11 cellular contexts compared by ENCODE assay signal in genomic region chr13:49371943-49372636, GRCh38.
DNase-seq lines count a peak whose midpoint lies in the region; ATAC-seq, FAIRE-seq and TF ChIP-seq lines count a peak whose summit lies in the region.
"Had no signal": no experiment of that assay in that cellular context is flagged by ENCODE, and none has a peak within 500 bp of the region (broad histone marks: within the 10 kb centered on the region; RNA-seq: fewer than 3 reads in every experiment).

No MANE protein-coding gene starts in this region.

- peak; percentile 56 for ATAC-seq in CD8-positive, alpha-beta T cell
- ATAC-seq in GM12878, result no peak; the same call in 2 of the 3 replicates
- no peak for ATAC-seq in HG03571 (IDR thresholded peaks at IDR 0.05; ENCODE audit: unreplicated experiment)
- no peak for ATAC-seq in upper lobe of right lung

- intact Hi-C loops in CD8-positive, alpha-beta T cell (cut with DNase I, micrococcal nuclease), result no loop called here
- intact Hi-C loops in GM12878 (cut with micrococcal nuclease; ENCODE audit: unreplicated experiment), result no loop called here
- intact Hi-C loops in upper lobe of right lung (cut with DNase I), result no loop called here

- H3K27me3 Mint-ChIP-seq in CD8-positive, alpha-beta T cell (ENCODE audit: low read depth), result peaks cover 22% of the 10 kb centered on the region
- peaks cover 3% of the 10 kb centered on the region for H3K27me3 Mint-ChIP-seq in neural progenitor cell (ENCODE audit: insufficient read depth, low read depth)

- peaks cover 21% of the 10 kb centered on the region for H3K4me1 ChIP-seq in CD8-positive, alpha-beta T cell (ENCODE audit: insufficient read depth, low read length)
- H3K4me1 ChIP-seq in GM12878 (ENCODE audit: control insufficient read depth, insufficient read depth, low read length) (peaks cover 3% of the 10 kb centered on the region; the same call in 1 of the 2 replicates), neural progenitor cell (peaks cover 10% of the 10 kb centered on the region), upper lobe of right lung (peaks cover 21% of the 10 kb centered on the region)

- H3K4me2 ChIP-seq in GM12878 (ENCODE audit: control insufficient read depth, insufficient read depth) (no peak overlapping the region), neural progenitor cell (no peak overlapping the region)

- RAD21 ChIA-PET in GM12878 (lab: Charles Lee; ENCODE audit: unreplicated experiment), result no interaction called here

- CTCF ChIA-PET in CD8-positive, alpha-beta T cell (lab: Charles Lee), result interaction anchor here (0.8 kb wide), 1 partner anchor 9 kb away, joined by 3 read pairs; no protein-coding TSS in a partner anchor
- CTCF ChIA-PET in GM12878 (lab: Yijun Ruan, JAX), result no interaction called here

- H3K79me2 ChIP-seq in GM12878 (ENCODE audit: control insufficient read depth, insufficient read depth, low read length), result no peaks in the 10 kb centered on the region
- no peaks in the 10 kb centered on the region for H3K79me2 ChIP-seq in neural progenitor cell (ENCODE audit: low read depth)

- H3K4me1 Mint-ChIP-seq in CD8-positive, alpha-beta T cell (ENCODE audit: low read depth), result peaks cover 25% of the 10 kb centered on the region
- H3K4me1 Mint-ChIP-seq in neural progenitor cell, result peaks cover 43% of the 10 kb centered on the region

- H3K9ac ChIP-seq in GM12878 (ENCODE audit: control insufficient read depth, insufficient read depth, low read length), result no peak overlapping the region
- H3K9ac ChIP-seq in neural progenitor cell, result no peak overlapping the region

- H3K27ac Mint-ChIP-seq in CD8-positive, alpha-beta T cell, result no peak overlapping the region
- peak overlapping the region; percentile 87 for H3K27ac Mint-ChIP-seq in neural progenitor cell

- peaks cover 7% of the 10 kb centered on the region for H3K36me3 Mint-ChIP-seq in CD8-positive, alpha-beta T cell
- no peaks in the 10 kb centered on the region for H3K36me3 Mint-ChIP-seq in neural progenitor cell

- H3K27me3 ChIP-seq in CD8-positive, alpha-beta T cell (ENCODE audit: insufficient read depth, low read length), result no peaks in the 10 kb centered on the region
- H3K27me3 ChIP-seq in GM12878 (replicated peaks in 1 of 2; ENCODE audit: control insufficient read depth in 2 of 2, insufficient read depth in 2 of 2, low read length in 1 of 2), result no peaks in the 10 kb centered on the region
- no peaks in the 10 kb centered on the region for H3K27me3 ChIP-seq in neural progenitor cell
- H3K27me3 ChIP-seq in upper lobe of right lung, result no peaks in the 10 kb centered on the region
- H3K27me3 ChIP-seq: neutrophil had no signal

- H3K9me3 Mint-ChIP-seq in CD8-positive, alpha-beta T cell, result no peaks in the 10 kb centered on the region
- H3K9me3 Mint-ChIP-seq in neural progenitor cell, result no peaks in the 10 kb centered on the region
- H3K9me3 Mint-ChIP-seq: CD8-positive, alpha-beta memory T cell had no signal

- TF ChIP-seq CTCF in CD8-positive, alpha-beta T cell (IDR thresholded peaks at IDR 0.05), result no peak
- TF ChIP-seq CTCF in GM12878 (IDR thresholded peaks at IDR 0.05 in 2 of 3, conservative IDR thresholded peaks at IDR 0.05 in 1 of 3; ENCODE audit: control insufficient read depth in 2 of 3, extremely low read depth in 1 of 3, insufficient read depth in 1 of 3, low read depth in 3 of 3, low read length in 3 of 3) (no peak), neural progenitor cell (IDR thresholded peaks at IDR 0.05) (no peak), upper lobe of right lung (IDR thresholded peaks at IDR 0.05) (no peak)

- FAIRE-seq in GM12878 (lab: Jason Lieb, UNC), result no peak

- H3F3A ChIP-seq in neural progenitor cell (ENCODE audit: low read depth), result no peaks in the 10 kb centered on the region

- DNase-seq in CD8-positive, alpha-beta T cell, result peak in 1 of 7 experiments; percentile 14
- DNase-seq in NCI-H1105 (lab: John Stamatoyannopoulos, UW), result peak; percentile 22
- no peak for DNase-seq in GM12878 (ENCODE audit: low read depth, low spot score)
- no peak for DNase-seq in neural progenitor cell (ENCODE audit: low spot score)
- no peak for DNase-seq in NCI-H187 (lab: John Stamatoyannopoulos, UW)
- no peak for DNase-seq in cerebellum (ENCODE audit: low spot score)
- no peak for DNase-seq in upper lobe of right lung
- DNase-seq: stimulated activated CD4-positive, alpha-beta T cell treated with anti-CD3 and anti-CD28 coated beads, Interleukin-2, amount 100 ng/mL, for 48 hours had no signal

- 51% methylated on average over 4 of the region's 4 CpGs for WGBS in GM12878 (ENCODE audit: insufficient coverage, insufficient replicate concordance, low lambda C conversion rate, missing lambda C conversion rate)

- BruUV-seq in GM12878 (replicated peaks; lab: Mats Ljungman, UMichigan), result no TSS peak

- TF ChIP-seq RAD21 in GM12878 (IDR thresholded peaks at IDR 0.05; ENCODE audit: insufficient read depth, low read depth, low read length), result no peak

- H3K9me3 ChIP-seq in CD8-positive, alpha-beta T cell (ENCODE audit: low read length), result no peaks in the 10 kb centered on the region
- H3K9me3 ChIP-seq in GM12878 (replicated peaks; ENCODE audit: control insufficient read depth, insufficient read depth, low read length) (no peaks in the 10 kb centered on the region), neural progenitor cell (ENCODE audit: low read depth) (no peaks in the 10 kb centered on the region), upper lobe of right lung (no peaks in the 10 kb centered on the region)
- H3K9me3 ChIP-seq: neutrophil had no signal

- TF ChIP-seq POLR2A in GM12878 (IDR thresholded peaks at IDR 0.05; ENCODE audit: low read depth, low read length), result no peak

- H3K36me3 ChIP-seq in CD8-positive, alpha-beta T cell (ENCODE audit: insufficient read depth, low read length), result no peaks in the 10 kb centered on the region
- H3K36me3 ChIP-seq in GM12878 (ENCODE audit: control insufficient read depth in 2 of 2, insufficient read depth in 2 of 2, low read length in 1 of 2), result no peaks in the 10 kb centered on the region
- no peaks in the 10 kb centered on the region for H3K36me3 ChIP-seq in neural progenitor cell
- no peaks in the 10 kb centered on the region for H3K36me3 ChIP-seq in upper lobe of right lung
- H3K36me3 ChIP-seq: neutrophil had no signal

- H4K20me1 ChIP-seq in GM12878 (ENCODE audit: control insufficient read depth, insufficient read depth) (no peaks in the 10 kb centered on the region), neural progenitor cell (ENCODE audit: low read depth) (no peaks in the 10 kb centered on the region)

- TF ChIP-seq EP300 in GM12878 (IDR thresholded peaks at IDR 0.05; ENCODE audit: borderline replicate concordance in 1 of 2, control insufficient read depth in 1 of 2, low read depth in 2 of 2, low read length in 2 of 2), result no peak

- no peak overlapping the region for H3K4me3 Mint-ChIP-seq in CD8-positive, alpha-beta T cell
- H3K4me3 Mint-ChIP-seq in neural progenitor cell, result peak overlapping the region; percentile 35

- in situ Hi-C loops in GM12878 (cut with MboI), result no loop called here

- H2AFZ ChIP-seq in GM12878 (ENCODE audit: control insufficient read depth, low read depth, low read length), result no peak overlapping the region
- no peak overlapping the region for H2AFZ ChIP-seq in neural progenitor cell (replicated peaks)

- no peak overlapping the region for H3K27ac ChIP-seq in CD8-positive, alpha-beta T cell (ENCODE audit: low read depth, low read length)
- H3K27ac ChIP-seq in GM12878 (ENCODE audit: control insufficient read depth, insufficient read depth) (no peak overlapping the region), neural progenitor cell (no peak overlapping the region), upper lobe of right lung (no peak overlapping the region)
- H3K27ac ChIP-seq: neutrophil had no signal

- H3K4me3 ChIP-seq in CD8-positive, alpha-beta T cell (ENCODE audit: low read depth, low read length), result peak overlapping the region; percentile 14
- H3K4me3 ChIP-seq in GM12878, result no peak overlapping the region
- no peak overlapping the region for H3K4me3 ChIP-seq in neural progenitor cell
- no peak overlapping the region for H3K4me3 ChIP-seq in upper lobe of right lung

- SMC1A ChIA-PET in GM12878 (lab: Charles Lee; ENCODE audit: uncharacterized antibody, unreplicated experiment), result interaction anchor here (1.0 kb wide), 2 partner anchors 10 to 17 kb away, joined by 3 to 5 read pairs; no protein-coding TSS in a partner anchor

- POLR2A ChIA-PET in CD8-positive, alpha-beta T cell (lab: Charles Lee), result interaction anchor here (1.2 kb wide), 1 partner anchor 72 kb away, joined by 3 read pairs; the partner anchor contains the start of genes CAB39L and SETDB2
- POLR2A ChIA-PET in GM12878 (lab: Charles Lee), result interaction anchor here (0.6 kb wide), 1 partner anchor 219 kb away, joined by 3 read pairs; no protein-coding TSS in a partner anchor

TF ChIP-seq in GM12878, 131 proteins besides CTCF, POLR2A, EP300 and RAD21:
- TF ChIP-seq IKZF1 (conservative IDR thresholded peaks at IDR 0.05), result no peak
- no peak for TF ChIP-seq ATF7 (IDR thresholded peaks at IDR 0.05; ENCODE audit: low read depth)
- no peak for TF ChIP-seq CBFB (IDR thresholded peaks at IDR 0.05; ENCODE audit: low read depth)
- TF ChIP-seq RUNX3 (IDR thresholded peaks at IDR 0.05; ENCODE audit: low read length), result peak; percentile 41; the same call in 1 of the 2 replicates
- TF ChIP-seq TCF7 (IDR thresholded peaks at IDR 0.05; ENCODE audit: borderline replicate concordance), result 0 out of 2 replicates have a peak, but pooled peaks have one; percentile 43
